ENCODE assay signal across 9 cellular contexts in the genomic region with DNA sequence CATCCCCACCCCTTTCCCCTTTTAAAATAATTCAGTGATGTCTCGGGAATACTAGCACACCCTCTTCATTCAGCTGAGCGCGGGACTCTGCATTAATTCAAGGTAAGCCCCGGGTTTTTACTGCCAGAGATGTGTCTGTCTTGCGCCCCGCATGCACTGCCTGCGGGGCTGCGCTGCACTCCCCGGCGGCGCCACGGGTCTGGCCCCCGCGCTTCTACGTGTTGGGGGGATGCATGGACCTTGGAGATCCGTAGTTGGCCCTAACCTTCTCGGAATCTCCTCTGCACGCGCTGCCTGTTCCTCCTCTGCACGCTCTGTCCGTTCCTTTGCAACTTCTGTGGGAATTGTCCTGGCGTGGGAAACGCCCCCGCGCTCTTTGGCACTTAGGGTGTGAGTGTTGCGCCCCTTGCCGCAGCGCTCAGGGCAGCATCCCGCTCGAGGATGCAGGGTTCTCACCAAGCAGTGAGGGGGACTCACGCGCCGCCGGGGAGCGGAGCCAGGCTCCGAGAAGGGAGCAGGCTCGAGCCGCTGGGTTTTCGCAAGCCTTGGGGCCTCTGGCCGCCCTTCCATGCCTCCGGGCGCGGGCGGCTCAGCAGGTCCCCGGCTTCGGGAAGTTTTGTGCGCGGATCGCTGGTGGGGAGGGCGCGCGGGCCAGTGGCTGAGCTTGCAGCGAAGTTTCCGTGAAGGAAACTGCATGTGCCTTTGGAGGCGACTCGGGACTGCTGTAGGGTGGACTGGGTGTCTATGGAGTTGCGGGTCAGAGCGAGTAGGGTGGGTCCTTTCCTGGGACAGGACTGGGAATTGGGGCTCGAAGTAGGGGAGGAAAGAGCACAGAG.
DNase-seq lines count a peak whose midpoint lies in the region; ATAC-seq and TF ChIP-seq lines count a peak whose summit lies in the region.
"Had no signal": no experiment of that assay in that cellular context is flagged by ENCODE, and none has a peak within 500 bp of the region (broad histone marks: within the 10 kb centered on the region; RNA-seq: fewer than 3 reads in every experiment).

No MANE protein-coding gene starts in this region.

- dilution Hi-C loops in mammary epithelial cell (cut with HindIII; ENCODE audit: low sequenced_read_pairs), result no loop called here

- H3K9me3 ChIP-seq in MG63 (no peaks in the 10 kb centered on the region), mammary epithelial cell (replicated peaks; ENCODE audit: insufficient read depth, low read length) (no peaks in the 10 kb centered on the region)

- H4K20me1 ChIP-seq in mammary epithelial cell (ENCODE audit: insufficient read depth, low read length), result no peaks in the 10 kb centered on the region

- peak overlapping the region; percentile 60 for H3K4me2 ChIP-seq in mammary epithelial cell (ENCODE audit: insufficient read depth, low read depth, low read length)

- no peak overlapping the region for H3K27ac ChIP-seq in mammary epithelial cell (ENCODE audit: insufficient read depth, low read depth, low read length)
- H3K27ac ChIP-seq: 22Rv1 had no signal

- no peak overlapping the region for H3K27ac Mint-ChIP-seq in nephron

- 7% methylated on average over 15 of the region's 59 CpGs for WGBS in mammary epithelial cell (ENCODE audit: low coverage, missing lambda C conversion rate)

- TF ChIP-seq CTCF in mammary epithelial cell (conservative IDR thresholded peaks at IDR 0.05 in 1 of 2, IDR thresholded peaks at IDR 0.05 in 1 of 2; ENCODE audit: extremely low read depth in 1 of 2, insufficient read depth in 1 of 2, low read depth in 1 of 2, low read length in 2 of 2) (no peak), nephron (IDR thresholded peaks at IDR 0.05; ENCODE audit: unreplicated experiment in 3 of 3) (no peak)

- CTCF ChIA-PET in mammary epithelial cell (lab: Charles Lee; ENCODE audit: low non-redundant PET), result no interaction called here

- H3K4me1 Mint-ChIP-seq in nephron, result peaks cover 25% of the 10 kb centered on the region

- peaks cover 8% of the 10 kb centered on the region for H3K4me1 ChIP-seq in mammary epithelial cell (ENCODE audit: insufficient read depth, low read length)

- in situ Hi-C loops in mammary epithelial cell (cut with MboI; ENCODE audit: low sequenced_read_pairs in 2 of 2), result no loop called here

- H3K36me3 ChIP-seq in MG63 (no peaks in the 10 kb centered on the region), mammary epithelial cell (ENCODE audit: insufficient read depth, low read length) (no peaks in the 10 kb centered on the region)

- H3K4me3 ChIP-seq in MG63 (no peak overlapping the region), mammary epithelial cell (replicated peaks in 1 of 3; ENCODE audit: insufficient read depth in 1 of 3, low read depth in 2 of 3, low read length in 3 of 3) (no peak overlapping the region)

- peaks cover 96% of the 10 kb centered on the region for H3K27me3 Mint-ChIP-seq in nephron (ENCODE audit: low read depth)

- no TSS peak for BruUV-seq in mammary epithelial cell (replicated peaks; lab: Mats Ljungman, UMichigan)

- no peaks in the 10 kb centered on the region for H3K9me3 Mint-ChIP-seq in nephron

- peak overlapping the region; percentile 82 to 83 (median 83) for H3K4me3 Mint-ChIP-seq in nephron

- no peaks in the 10 kb centered on the region for H3K36me3 Mint-ChIP-seq in nephron (ENCODE audit: low read depth)

- peaks cover 52% of the 10 kb centered on the region for H3K27me3 ChIP-seq in MG63
- H3K27me3 ChIP-seq in mammary epithelial cell (ENCODE audit: insufficient read depth, low read length), result peaks cover 34% of the 10 kb centered on the region

- DNase-seq in DMS 273 (lab: John Stamatoyannopoulos, UW; ENCODE audit: unreplicated experiment) (peak; percentile 67), DMS 273 treated with DMSO at 0.1 percent for 48 hours (lab: John Stamatoyannopoulos, UW) (no peak), MG63 (peak; percentile 31), mammary epithelial cell (no peak), RPMI8226 (no peak), NCI-H2107 (lab: John Stamatoyannopoulos, UW) (no peak)

- ATAC-seq in HG02623 (IDR thresholded peaks at IDR 0.05; ENCODE audit: unreplicated experiment), result no peak

- H3K9ac ChIP-seq in mammary epithelial cell (ENCODE audit: insufficient read depth, low read length), result no peak overlapping the region

- no peaks in the 10 kb centered on the region for H3K79me2 ChIP-seq in mammary epithelial cell (ENCODE audit: insufficient read depth, low read length)

- intact Hi-C loops in mammary epithelial cell (cut with micrococcal nuclease), result no loop called here

- H2AFZ ChIP-seq in mammary epithelial cell (ENCODE audit: low read depth, low read length), result no peak overlapping the region

Comparison
In these comparisons a context has a peak if more than half of its experiments do, and no peak if none do; other contexts are left out.
1. DNase-seq: peak in DMS 273 (single experiment) and MG63 (single experiment); none in DMS 273 treated with DMSO at 0.1 percent for 48 hours (single experiment), mammary epithelial cell (single experiment), RPMI8226 (single experiment) and NCI-H2107 (single experiment).